24 cellular contexts compared by ENCODE assay signal in the genomic region with DNA sequence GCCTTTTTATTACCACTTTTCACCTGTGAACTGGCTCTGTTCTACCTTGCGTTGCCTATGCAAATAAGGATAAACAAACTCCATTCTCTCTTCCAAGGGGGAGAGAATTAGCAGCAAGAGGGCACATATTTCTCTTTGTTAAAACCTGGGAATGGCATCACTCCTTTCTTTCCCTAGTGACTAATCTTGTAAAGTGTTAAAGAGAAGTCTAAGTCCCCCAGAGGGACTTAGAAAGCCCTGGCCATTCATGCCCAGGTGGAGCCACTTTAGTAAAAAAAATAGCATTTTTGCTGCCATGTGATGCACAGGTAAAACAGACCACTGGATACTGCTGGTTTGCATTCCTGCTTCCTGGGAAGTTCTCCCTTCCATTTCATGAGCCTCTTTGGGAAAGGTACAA.
DNase-seq lines count a peak whose midpoint lies in the region; ATAC-seq and TF ChIP-seq lines count a peak whose summit lies in the region.
"Had no signal": no experiment of that assay in that cellular context is flagged by ENCODE, and none has a peak within 500 bp of the region (broad histone marks: within the 10 kb centered on the region; RNA-seq: fewer than 3 reads in every experiment).

No MANE protein-coding gene starts in this region.

- H3K9ac ChIP-seq in HUES6 (ENCODE audit: low read length) (no peak overlapping the region), endodermal cell (ENCODE audit: extremely low read depth, low read length, poor library complexity, severe bottlenecking) (no peak overlapping the region)
- H3K9ac ChIP-seq: BLaER1 treated with 17β-estradiol and CSF1 and Interleukin-3, amounts not matched to agents 10 nM and 100 nM had no signal

- no peaks in the 10 kb centered on the region for H3K27me3 Mint-ChIP-seq in endodermal cell (ENCODE audit: insufficient read depth)
- H3K27me3 Mint-ChIP-seq: CD4-positive, alpha-beta T cell had no signal

- DNase-seq in endodermal cell (peak; percentile 64), iPS-NIHi11 (ENCODE audit: low spot score) (peak; percentile 11), NCI-H1048 (lab: John Stamatoyannopoulos, UW) (no peak), NCI-H82 treated with DMSO at 0.1 percent for 48 hours (lab: John Stamatoyannopoulos, UW; ENCODE audit: unreplicated experiment) (no peak)
- DNase-seq: AML-193; CD4-positive, alpha-beta T cell; HCEC 1CT; IMR-90; KG1; MG63; NCI-H1417; NCI-H1694; NCI-H2029 treated with DMSO at 0.1 percent for 48 hours; NCI-H446 treated with DMSO at 0.1 percent for 48 hours; NCI-H526; NCI-H82; SHP77 had no signal

- H3K27ac ChIP-seq in HUES6 (ENCODE audit: low read depth, low read length): 0 out of 2 replicates have a peak overlapping the region, but pooled peaks have one; percentile 23
- H3K27ac ChIP-seq in endodermal cell (ENCODE audit: low read depth, low read length): no peak overlapping the region
- H3K27ac ChIP-seq: A549; BLaER1 treated with 17β-estradiol and CSF1 and Interleukin-3, amounts not matched to agents 10 nM and 100 nM; RWPE1; SK-N-MC had no signal

- H3K36me3 ChIP-seq in HUES6 (ENCODE audit: control insufficient read depth, insufficient read depth, low read length): peaks cover 41% of the 10 kb centered on the region
- H3K36me3 ChIP-seq in endodermal cell (ENCODE audit: control insufficient read depth, insufficient read depth, low read length): peaks cover 32% of the 10 kb centered on the region

- H3K4me1 Mint-ChIP-seq in endodermal cell: peaks cover 29% of the 10 kb centered on the region

- peaks cover 9% of the 10 kb centered on the region for H3K9me3 Mint-ChIP-seq in endodermal cell
- H3K9me3 Mint-ChIP-seq: CD4-positive, alpha-beta T cell had no signal

- no peak overlapping the region for H3K4me3 Mint-ChIP-seq in endodermal cell
- H3K4me3 Mint-ChIP-seq: CD4-positive, alpha-beta T cell had no signal

- ATAC-seq in HG03460 (IDR thresholded peaks at IDR 0.05; ENCODE audit: unreplicated experiment): no peak
- ATAC-seq in HG03378 (IDR thresholded peaks at IDR 0.05; ENCODE audit: unreplicated experiment): no peak
- ATAC-seq: A549 had no signal

- 0 out of 2 replicates have a peak, but pooled peaks cover 2% of the 10 kb centered on the region for H3K9me3 ChIP-seq in HUES6 (ENCODE audit: control insufficient read depth, insufficient read depth, low read depth, low read length)
- peaks cover 16% of the 10 kb centered on the region for H3K9me3 ChIP-seq in endodermal cell (ENCODE audit: control insufficient read depth, low read length)
- H3K9me3 ChIP-seq: A549, MG63 had no signal

- H3K4me1 ChIP-seq in HUES6 (ENCODE audit: control insufficient read depth, insufficient read depth, low read length) (peaks cover 28% of the 10 kb centered on the region), endodermal cell (ENCODE audit: control insufficient read depth, insufficient read depth, low read length) (no peaks in the 10 kb centered on the region)
- H3K4me1 ChIP-seq: A549; BLaER1 treated with 17β-estradiol and CSF1 and Interleukin-3, amounts not matched to agents 10 nM and 100 nM had no signal

- H3K4me3 ChIP-seq in HUES6 (ENCODE audit: low read depth, low read length) (no peak overlapping the region), endodermal cell (ENCODE audit: low read length) (no peak overlapping the region)
- H3K4me3 ChIP-seq: A549; BLaER1 treated with 17β-estradiol and CSF1 and Interleukin-3, amounts not matched to agents 10 nM and 100 nM; MG63; SK-N-MC had no signal

- H3K27me3 ChIP-seq in HUES6 (ENCODE audit: control insufficient read depth, insufficient read depth, low read length) (no peaks in the 10 kb centered on the region), endodermal cell (ENCODE audit: control insufficient read depth, insufficient read depth, low read length, poor library complexity, severe bottlenecking) (no peaks in the 10 kb centered on the region)
- H3K27me3 ChIP-seq: BLaER1 treated with 17β-estradiol and CSF1 and Interleukin-3, amounts not matched to agents 10 nM and 100 nM; MG63 had no signal

- H3K27ac Mint-ChIP-seq in endodermal cell: peak overlapping the region; percentile 30
- H3K27ac Mint-ChIP-seq: CD4-positive, alpha-beta T cell had no signal

- TF ChIP-seq CTCF in endodermal cell (conservative IDR thresholded peaks at IDR 0.05): no peak

- peaks cover 30% of the 10 kb centered on the region for H3K36me3 Mint-ChIP-seq in endodermal cell (ENCODE audit: low read depth)

- 53% methylated on average over 1 of the region's 1 CpG; no CpG with 5 or more reads in 1 of the 2 experiments for WGBS in endodermal cell (ENCODE audit: insufficient coverage in 1 of 2, insufficient read length in 1 of 2), 2 experiments

Comparison
In these comparisons a context has a peak if more than half of its experiments do, and no peak if none do; other contexts are left out.
1. DNase-seq: peak in endodermal cell (single experiment) and iPS-NIHi11 (single experiment); none in NCI-H1048 (single experiment) and NCI-H82 treated with DMSO at 0.1 percent for 48 hours (single experiment).